In the genomic region with DNA sequence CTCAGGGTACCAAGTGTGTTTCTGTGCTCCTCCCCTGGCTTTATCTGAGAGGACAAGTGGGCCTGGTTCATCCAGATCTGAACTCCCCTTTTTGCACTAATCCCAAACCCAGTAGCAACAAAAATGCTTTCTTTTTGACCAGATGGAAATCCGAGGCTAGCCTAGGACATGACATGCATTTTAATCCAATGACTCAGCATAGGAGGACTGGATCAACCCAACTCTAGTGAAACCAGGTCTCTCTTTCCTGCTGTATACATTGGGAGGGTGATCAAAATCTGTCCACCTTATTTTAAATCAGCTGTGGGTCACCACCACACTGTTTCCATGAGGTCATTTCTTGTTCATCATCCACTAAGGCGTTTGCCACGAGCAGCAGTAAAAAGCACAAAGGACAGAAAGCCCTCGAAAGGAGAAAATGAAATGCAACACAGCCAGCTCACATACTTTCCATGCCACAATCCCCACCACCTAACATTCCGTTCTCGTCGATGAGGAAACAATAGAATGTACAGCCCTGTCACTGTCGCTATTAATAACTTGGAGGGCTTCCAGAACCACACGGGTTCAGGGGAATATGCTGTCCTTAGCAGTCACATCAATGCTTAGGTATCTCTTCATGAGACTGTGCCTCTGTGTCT, we compare ENCODE assay signal across 1 cellular context.
TF ChIP-seq lines count a peak whose summit lies in the region.

No MANE protein-coding gene starts in this region.

TF ChIP-seq in HepG2, 621 proteins besides CTCF, POLR2A, EP300 and RAD21 (continued from another document):
- no peak for TF ChIP-seq KDM2A (CRISPR knock-in tag; IDR thresholded peaks at IDR 0.05; ENCODE audit: borderline replicate concordance, low read depth)
- TF ChIP-seq DNMT3B (CRISPR knock-in tag; conservative IDR thresholded peaks at IDR 0.05), result no peak
- TF ChIP-seq TERF1 (CRISPR knock-in tag; IDR thresholded peaks at IDR 0.05), result no peak
- no peak for TF ChIP-seq ZSCAN22 (CRISPR knock-in tag; IDR thresholded peaks at IDR 0.05)
- no peak for TF ChIP-seq ZNF451 (CRISPR knock-in tag; IDR thresholded peaks at IDR 0.05)
- TF ChIP-seq ZBTB49 (CRISPR knock-in tag; IDR thresholded peaks at IDR 0.05; ENCODE audit: borderline replicate concordance), result no peak
- no peak for TF ChIP-seq ZNF17 (CRISPR knock-in tag; IDR thresholded peaks at IDR 0.05)
- no peak for TF ChIP-seq ZNF766 (CRISPR knock-in tag; IDR thresholded peaks at IDR 0.05; ENCODE audit: borderline replicate concordance)
